Comparison of ENCODE assay signal across 21 cellular contexts in the genomic region with DNA sequence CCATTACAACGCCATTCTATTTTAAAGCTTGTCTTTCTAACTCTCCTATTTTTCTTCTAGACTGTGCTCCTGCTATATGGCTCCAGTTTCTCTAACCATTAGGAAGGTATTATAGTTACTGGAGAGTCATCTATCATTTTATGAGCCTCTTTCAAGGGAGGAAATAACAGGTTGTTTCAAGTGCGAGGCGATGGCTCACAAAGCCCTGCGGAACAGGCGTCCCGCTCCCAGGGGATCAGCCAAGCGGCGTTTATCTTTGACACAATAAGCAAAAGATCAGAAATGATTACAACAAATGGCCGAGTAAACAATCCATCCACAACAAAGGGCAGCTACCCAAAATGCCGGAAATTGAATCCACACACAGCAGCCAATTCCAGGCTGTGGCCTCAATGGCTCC.
DNase-seq lines count a peak whose midpoint lies in the region; TF ChIP-seq lines count a peak whose summit lies in the region.
"Had no signal": no experiment of that assay in that cellular context is flagged by ENCODE, and none has a peak within 500 bp of the region (broad histone marks: within the 10 kb centered on the region; RNA-seq: fewer than 3 reads in every experiment).

No MANE protein-coding gene starts in this region.

- H3K27me3 Mint-ChIP-seq in activated CD4-positive, alpha-beta T cell treated with anti-CD3 and anti-CD28 coated beads, Interleukin-2, amount 10 ng/mL, durations not matched to agents 24 days and 14 days, result peaks cover 39% of the 10 kb centered on the region
- peaks cover 95% of the 10 kb centered on the region for H3K27me3 Mint-ChIP-seq in Calu3 (ENCODE audit: unreplicated experiment)

- intact Hi-C loops in activated CD4-positive, alpha-beta T cell treated with anti-CD3 and anti-CD28 coated beads, Interleukin-2, amount 10 ng/mL, durations not matched to agents 24 days and 14 days (cut with micrococcal nuclease), result no loop called here
- intact Hi-C loops in Calu3 (cut with micrococcal nuclease; ENCODE audit: unreplicated experiment), result no loop called here

- no peaks in the 10 kb centered on the region for H3K36me3 Mint-ChIP-seq in activated CD4-positive, alpha-beta T cell treated with anti-CD3 and anti-CD28 coated beads, Interleukin-2, amount 10 ng/mL, durations not matched to agents 24 days and 14 days (ENCODE audit: low read depth)
- H3K36me3 Mint-ChIP-seq in Calu3 (ENCODE audit: insufficient read depth, unreplicated experiment), result no peaks in the 10 kb centered on the region
- H3K36me3 Mint-ChIP-seq: CD4-positive, alpha-beta memory T cell had no signal

- no peak overlapping the region for H3K27ac Mint-ChIP-seq in activated CD4-positive, alpha-beta T cell treated with anti-CD3 and anti-CD28 coated beads, Interleukin-2, amount 10 ng/mL, durations not matched to agents 24 days and 14 days
- no peak overlapping the region for H3K27ac Mint-ChIP-seq in Calu3 (ENCODE audit: unreplicated experiment)
- H3K27ac Mint-ChIP-seq: CD4-positive, alpha-beta memory T cell; GM23338 had no signal

- no peak for TF ChIP-seq CTCF in Calu3 (IDR thresholded peaks at IDR 0.05; ENCODE audit: unreplicated experiment)

- BruUV-seq in Calu3 (replicated peaks; lab: Mats Ljungman, UMichigan), result no TSS peak

- CTCF ChIA-PET in Calu3 (lab: Charles Lee), result no interaction called here

- no peaks in the 10 kb centered on the region for H3K9me3 Mint-ChIP-seq in activated CD4-positive, alpha-beta T cell treated with anti-CD3 and anti-CD28 coated beads, Interleukin-2, amount 10 ng/mL, durations not matched to agents 24 days and 14 days
- no peaks in the 10 kb centered on the region for H3K9me3 Mint-ChIP-seq in Calu3 (ENCODE audit: low read depth, unreplicated experiment)

- no peak overlapping the region for H3K4me3 Mint-ChIP-seq in activated CD4-positive, alpha-beta T cell treated with anti-CD3 and anti-CD28 coated beads, Interleukin-2, amount 10 ng/mL, durations not matched to agents 24 days and 14 days
- no peak overlapping the region for H3K4me3 Mint-ChIP-seq in Calu3 (ENCODE audit: low read depth, unreplicated experiment)
- H3K4me3 Mint-ChIP-seq: CD4-positive, alpha-beta memory T cell; GM23338 had no signal

- H3K4me1 Mint-ChIP-seq in activated CD4-positive, alpha-beta T cell treated with anti-CD3 and anti-CD28 coated beads, Interleukin-2, amount 10 ng/mL, durations not matched to agents 24 days and 14 days, result no peaks in the 10 kb centered on the region
- no peaks in the 10 kb centered on the region for H3K4me1 Mint-ChIP-seq in Calu3 (ENCODE audit: low read depth, unreplicated experiment)

- DNase-seq in activated CD4-positive, alpha-beta T cell treated with anti-CD3 and anti-CD28 coated beads, Interleukin-2, amount 10 ng/mL, durations not matched to agents 24 days and 14 days, result peak; percentile 27
- DNase-seq in activated CD4-positive, alpha-beta T cell treated with anti-CD3 and anti-CD28 coated beads for 48 hours, result no peak
- DNase-seq in NCI-H187 (lab: John Stamatoyannopoulos, UW) (peak; percentile 26 to 50), NCI-H345 (lab: John Stamatoyannopoulos, UW) (peak; percentile 75), iPS-NIHi7 (ENCODE audit: extremely low spot score) (no peak), Calu3 (no peak), germinal center (ENCODE audit: low spot score) (no peak), retina (no peak)
- DNase-seq: 8988T; BE2C; CD4-positive, alpha-beta memory T cell; GF-D8; MV-4-11; NCI-H2171 treated with DMSO at 0.1 percent for 48 hours; NCI-H524; NK-92 treated with Interleukin-12 subunit alpha and Interleukin-12 subunit beta, amount 100 ng/mL, for 24 hours; OCI-M1; RPMI8226; SIG-M5; T-helper 2 cell had no signal

Comparison
In these comparisons a context has a peak if more than half of its experiments do, and no peak if none do; other contexts are left out.
1. DNase-seq: peak in activated CD4-positive, alpha-beta T cell treated with anti-CD3 and anti-CD28 coated beads, Interleukin-2, amount 10 ng/mL, durations not matched to agents 24 days and 14 days (single experiment), NCI-H187 (2 of 2) and NCI-H345 (single experiment); none in activated CD4-positive, alpha-beta T cell treated with anti-CD3 and anti-CD28 coated beads for 48 hours (single experiment), iPS-NIHi7 (single experiment), Calu3 (single experiment), germinal center (single experiment) and retina (single experiment).